2 cellular contexts compared by ENCODE assay signal in genomic region chr1:39787108-39787375, GRCh38. TPM values are rescaled to one million over a fixed set of nuclear protein-coding genes. Genes with fewer than 3 reads are reported as not detected.
"Had no signal": no experiment of that assay in that cellular context is flagged by ENCODE, and none has a peak within 500 bp of the region (broad histone marks: within the 10 kb centered on the region; RNA-seq: fewer than 3 reads in every experiment).

No MANE protein-coding gene starts in this region.

RNA-seq across cellular contexts. Expression of gene OXCT2, which starts 15.9 kb away (rescaled TPM):
- total RNA-seq: vagina had no signal
- polyA plus RNA-seq: neural cell had no signal
